8 cellular contexts compared by ENCODE assay signal in genomic region chr2:176291768-176292393, GRCh38. TPM values are rescaled to one million over a fixed set of nuclear protein-coding genes. Genes with fewer than 3 reads are reported as not detected.
A peak's percentile ranks its signal among the peaks of the same experiment; 100 is the strongest.
DNase-seq lines count a peak whose midpoint lies in the region; ATAC-seq and TF ChIP-seq lines count a peak whose summit lies in the region.

No MANE protein-coding gene starts in this region.

- H3K27me3 ChIP-seq in Karpas-422 (ENCODE audit: low read length): no peaks in the 10 kb centered on the region

- peaks cover 4% of the 10 kb centered on the region for H3K9me3 Mint-ChIP-seq in activated CD4-positive, alpha-beta T cell treated with anti-CD3 and anti-CD28 coated beads, Interleukin-2, amount 10 ng/mL, durations not matched to agents 7 days and 5 days
- H3K9me3 Mint-ChIP-seq in nephron progenitor cell (no peaks in the 10 kb centered on the region), progenitor cell of endocrine pancreas (ENCODE audit: low read depth) (no peaks in the 10 kb centered on the region)

- no peak overlapping the region for H3K4me3 Mint-ChIP-seq in activated CD4-positive, alpha-beta T cell treated with anti-CD3 and anti-CD28 coated beads, Interleukin-2, amount 10 ng/mL, durations not matched to agents 7 days and 5 days
- H3K4me3 Mint-ChIP-seq in nephron progenitor cell (no peak overlapping the region), progenitor cell of endocrine pancreas (ENCODE audit: low read depth) (no peak overlapping the region)

- H2AFZ ChIP-seq in Karpas-422 (ENCODE audit: low read length): no peak overlapping the region

- H3K27ac ChIP-seq in Karpas-422 (ENCODE audit: low read length): no peak overlapping the region

- H3K9ac ChIP-seq in Karpas-422 (ENCODE audit: low read length): no peak overlapping the region

- peaks cover 32% of the 10 kb centered on the region for H3K4me1 Mint-ChIP-seq in activated CD4-positive, alpha-beta T cell treated with anti-CD3 and anti-CD28 coated beads, Interleukin-2, amount 10 ng/mL, durations not matched to agents 7 days and 5 days
- H3K4me1 Mint-ChIP-seq in nephron progenitor cell (peaks cover 54% of the 10 kb centered on the region), progenitor cell of endocrine pancreas (ENCODE audit: low read depth) (peaks cover 15% of the 10 kb centered on the region)

- H3K9me2 ChIP-seq in Karpas-422 (replicated peaks; ENCODE audit: insufficient read depth, low read length): no peaks in the 10 kb centered on the region

- H3K4me3 ChIP-seq in Karpas-422 (ENCODE audit: low read length): no peak overlapping the region

- TF ChIP-seq CTCF in nephron progenitor cell (IDR thresholded peaks at IDR 0.05) (no peak), progenitor cell of endocrine pancreas (IDR thresholded peaks at IDR 0.05; ENCODE audit: unreplicated experiment) (no peak)

- peaks cover 9% of the 10 kb centered on the region for H3K36me3 Mint-ChIP-seq in activated CD4-positive, alpha-beta T cell treated with anti-CD3 and anti-CD28 coated beads, Interleukin-2, amount 10 ng/mL, durations not matched to agents 7 days and 5 days (ENCODE audit: low read depth)
- H3K36me3 Mint-ChIP-seq in nephron progenitor cell (ENCODE audit: low read depth) (peaks cover 10% of the 10 kb centered on the region), progenitor cell of endocrine pancreas (ENCODE audit: insufficient read depth) (peaks cover under 1% of the 10 kb centered on the region)

- H4K20me1 ChIP-seq in Karpas-422 (ENCODE audit: insufficient read depth, low read depth, low read length): no peaks in the 10 kb centered on the region

- peaks cover 14% of the 10 kb centered on the region; the same call in 1 of the 2 replicates for H3K36me3 ChIP-seq in Karpas-422 (ENCODE audit: insufficient read depth, low read length)

- CTCF ChIA-PET in activated CD4-positive, alpha-beta T cell treated with anti-CD3 and anti-CD28 coated beads, Interleukin-2, amount 10 ng/mL, durations not matched to agents 7 days and 5 days (lab: Charles Lee): no interaction called here

- H3K4me1 ChIP-seq in Karpas-422 (ENCODE audit: low read length): peaks cover 60% of the 10 kb centered on the region

- ATAC-seq in GM21825 (IDR thresholded peaks at IDR 0.05; ENCODE audit: unreplicated experiment) (peak; percentile 85), HG03521 (IDR thresholded peaks at IDR 0.05; ENCODE audit: unreplicated experiment) (peak; percentile 82)

- no peaks in the 10 kb centered on the region for H3K27me3 Mint-ChIP-seq in activated CD4-positive, alpha-beta T cell treated with anti-CD3 and anti-CD28 coated beads, Interleukin-2, amount 10 ng/mL, durations not matched to agents 7 days and 5 days
- H3K27me3 Mint-ChIP-seq in nephron progenitor cell (ENCODE audit: low read depth, poor library complexity) (peaks cover 4% of the 10 kb centered on the region), progenitor cell of endocrine pancreas (no peaks in the 10 kb centered on the region)

- DNase-seq in activated CD4-positive, alpha-beta T cell treated with anti-CD3 and anti-CD28 coated beads, Interleukin-2, amount 10 ng/mL, durations not matched to agents 7 days and 5 days: no peak
- no peak for DNase-seq in activated CD4-positive, alpha-beta T cell treated with anti-CD3 and anti-CD28 coated beads for 4 hours
- DNase-seq in nephron progenitor cell (no peak), Karpas-422 (no peak), progenitor cell of endocrine pancreas (ENCODE audit: low spot score, unreplicated experiment) (no peak), EL (no peak)

- POLR2A ChIA-PET in activated CD4-positive, alpha-beta T cell treated with anti-CD3 and anti-CD28 coated beads, Interleukin-2, amount 10 ng/mL, durations not matched to agents 7 days and 5 days (lab: Charles Lee): interaction anchor here (0.6 kb wide), 1 partner anchor 1124 kb away, joined by 3 read pairs; the partner anchor contains the start of gene ATF2

- no peak overlapping the region for H3K4me2 ChIP-seq in Karpas-422 (ENCODE audit: low read depth, low read length, poor library complexity, severe bottlenecking)

- no peaks in the 10 kb centered on the region for H3K9me3 ChIP-seq in Karpas-422 (ENCODE audit: low read length)

- peaks cover 100% of the 10 kb centered on the region for H3K79me2 ChIP-seq in Karpas-422 (ENCODE audit: low read length)

- peak overlapping the region; percentile 34 for H3K27ac Mint-ChIP-seq in activated CD4-positive, alpha-beta T cell treated with anti-CD3 and anti-CD28 coated beads, Interleukin-2, amount 10 ng/mL, durations not matched to agents 7 days and 5 days
- H3K27ac Mint-ChIP-seq in nephron progenitor cell (peak overlapping the region; percentile 86), progenitor cell of endocrine pancreas (no peak overlapping the region)

RNA-seq across cellular contexts. Expression of gene MTX2, which starts 22.6 kb away (rescaled TPM):
- 10 to 100 TPM; 11.2 to 13.2 TPM for total RNA-seq in activated CD4-positive, alpha-beta T cell treated with anti-CD3 and anti-CD28 coated beads, Interleukin-2, amount 10 ng/mL, durations not matched to agents 7 days and 5 days
- 64.8 and 106 TPM in 2 replicates for total RNA-seq in Karpas-422 (2014; rRNA removed; shearing (Covaris generic); ENCODE audit: low replicate concordance)
- 30.9 and 33.4 TPM in 2 replicates for total RNA-seq in progenitor cell of endocrine pancreas
